10 cellular contexts compared by ENCODE assay signal in genomic region chr16:30473231-30474061, GRCh38. TPM values are rescaled to one million over a fixed set of nuclear protein-coding genes. Genes with fewer than 3 reads are reported as not detected.
DNase-seq lines count a peak whose midpoint lies in the region; ATAC-seq and TF ChIP-seq lines count a peak whose summit lies in the region.
"Had no signal": no experiment of that assay in that cellular context is flagged by ENCODE, and none has a peak within 500 bp of the region (broad histone marks: within the 10 kb centered on the region; RNA-seq: fewer than 3 reads in every experiment).

No MANE protein-coding gene starts in this region.

- TF ChIP-seq POLR2A in spleen (IDR thresholded peaks at IDR 0.05) (no peak), GM18505 (IDR thresholded peaks at IDR 0.05; ENCODE audit: borderline replicate concordance, extremely low read depth, insufficient read depth, insufficient read length) (no peak)

- peaks cover 5% of the 10 kb centered on the region for H3K36me3 ChIP-seq in GM06990 (ENCODE audit: control insufficient read depth, insufficient read depth, low read length)
- peaks cover 0 to 44% (median 15%) of the 10 kb centered on the region in 6 donors for H3K36me3 ChIP-seq in spleen
- no peaks in the 10 kb centered on the region for H3K36me3 ChIP-seq in SJCRH30

- ATAC-seq in GM18505 (IDR thresholded peaks at IDR 0.05; ENCODE audit: unreplicated experiment) = no peak

- H3K4me3 ChIP-seq in GM06990 (replicated peaks; ENCODE audit: low read depth, low read length) (peak overlapping the region; percentile 64), spleen (peak overlapping the region; percentile 35 to 77 (median 54)), SJCRH30 (no peak overlapping the region)

- H3K27me3 ChIP-seq in GM06990 (replicated peaks; ENCODE audit: control insufficient read depth, insufficient read depth, low read length) (no peaks in the 10 kb centered on the region), spleen (replicated peaks in 1 of 7) (peaks cover 0 to 13% (median 0%) of the 10 kb centered on the region in 7 donors), SJCRH30 (no peaks in the 10 kb centered on the region; the same call in 1 of the 2 replicates)

- CTCF ChIA-PET in RWPE1 (lab: Yijun Ruan, JAX) = no interaction called here

- H3K27ac ChIP-seq in RWPE1 (0 out of 2 replicates have a peak overlapping the region, but pooled peaks have one; percentile 7), spleen (peak overlapping the region; percentile 79 to 92 (median 86)), SJCRH30 (no peak overlapping the region)

- intact Hi-C loops in spleen (cut with DNase I; ENCODE audit: low total_unique reads) = no loop called here

- H3K9me3 ChIP-seq in spleen (no peaks in the 10 kb centered on the region), SJCRH30 (replicated peaks) (no peaks in the 10 kb centered on the region)

- no peak for TF ChIP-seq CTCF in GM06990 (IDR thresholded peaks at IDR 0.05; ENCODE audit: insufficient read depth, low read length, poor library complexity, severe bottlenecking)
- no peak for TF ChIP-seq CTCF in RWPE1 (conservative IDR thresholded peaks at IDR 0.05; ENCODE audit: low read depth)
- no peak for TF ChIP-seq CTCF in spleen (IDR thresholded peaks at IDR 0.05 in 8 of 11, conservative IDR thresholded peaks at IDR 0.05 in 3 of 11)

- 25 to 38% (median 33%) methylated on average over 14 to 18 of the region's 18 CpGs for WGBS in spleen, 5 donors

- peaks cover 10 to 100% (median 68%) of the 10 kb centered on the region in 6 donors for H3K4me1 ChIP-seq in spleen
- no peaks in the 10 kb centered on the region for H3K4me1 ChIP-seq in SJCRH30

- peak; percentile 53 for DNase-seq in GM06990 (ENCODE audit: extremely low read depth, insufficient read length)
- no peak for DNase-seq in RWPE1 (ENCODE audit: low spot score)
- DNase-seq in activated naive CD4-positive, alpha-beta T cell treated with Interleukin-2 at 50 U/mL for 16 hours = peak; percentile 83
- peak; percentile 89 for DNase-seq in spleen
- no peak for DNase-seq in SJCRH30
- no peak for DNase-seq in effector CD8-positive, alpha-beta T cell (lab: John Stamatoyannopoulos, UW)
- no peak for DNase-seq in NCI-H524 (lab: John Stamatoyannopoulos, UW)

- POLR2A ChIA-PET in RWPE1 (lab: Yijun Ruan, JAX; ENCODE audit: low non-redundant PET) = no interaction called here

RNA-seq across cellular contexts. Expression of gene ITGAL, which starts 0.9 kb away (rescaled TPM):
- total RNA-seq in spleen = 100 to 1,000 TPM; 100 to 212 (median 153) TPM
- polyA plus RNA-seq in spleen = 10 to 100 TPM; 26.6 to 64.4 (median 51.1) TPM
- total RNA-seq in SJCRH30 (2014; rRNA removed; shearing (Covaris generic)) = not detected in 2 replicates
- total RNA-seq: endothelial cell of umbilical vein, renal cortical epithelial cell had no signal
- polyA plus RNA-seq: endothelial cell of umbilical vein had no signal

RNA-seq across cellular contexts. Expression of gene SEPHS2, which starts 27.8 kb away (rescaled TPM):
- 10 to 100 TPM; 35.5 to 54.7 (median 43.7) TPM for total RNA-seq in spleen
- polyA plus RNA-seq in spleen = 10 to 100 TPM; 42.4 to 56.0 (median 49.5) TPM
- 18.2 and 22.9 TPM in 2 replicates for total RNA-seq in SJCRH30 (2014; rRNA removed; shearing (Covaris generic))

RNA-seq across cellular contexts. Expression of gene DCTPP1, which starts 43.6 kb away (rescaled TPM):
- total RNA-seq in spleen = 10 to 100 TPM; 17.6 to 36.3 (median 28.6) TPM
- 10 to 100 TPM; 25.5 to 49.1 (median 41.9) TPM for polyA plus RNA-seq in spleen
- 80.0 and 88.5 TPM in 2 replicates for total RNA-seq in SJCRH30 (2014; rRNA removed; shearing (Covaris generic))

RNA-seq across cellular contexts. Expression of gene ZNF768, which starts 52.9 kb away (rescaled TPM):
- 10 to 100 TPM; 17.2 to 27.3 (median 25.5) TPM for total RNA-seq in spleen
- 10 to 100 TPM; 17.0 to 33.1 (median 21.6) TPM for polyA plus RNA-seq in spleen
- total RNA-seq in SJCRH30 (2014; rRNA removed; shearing (Covaris generic)) = 59.7 and 62.5 TPM in 2 replicates

Comparison
In these comparisons a context has a peak if more than half of its experiments do, and no peak if none do; other contexts are left out.
1. DNase-seq: peak in GM06990 (single experiment), activated naive CD4-positive, alpha-beta T cell treated with Interleukin-2 at 50 U/mL for 16 hours (single experiment) and spleen (single experiment); none in RWPE1 (single experiment), SJCRH30 (0 of 2), effector CD8-positive, alpha-beta T cell (single experiment) and NCI-H524 (0 of 2).
2. RNA of gene ITGAL, which starts 0.9 kb away (total RNA-seq): 100 to 212 TPM in spleen; not detected in SJCRH30; every median in the first group is over 100 times any median in the second.